Comparison of ENCODE assay signal across 12 cellular contexts in the genomic region with DNA sequence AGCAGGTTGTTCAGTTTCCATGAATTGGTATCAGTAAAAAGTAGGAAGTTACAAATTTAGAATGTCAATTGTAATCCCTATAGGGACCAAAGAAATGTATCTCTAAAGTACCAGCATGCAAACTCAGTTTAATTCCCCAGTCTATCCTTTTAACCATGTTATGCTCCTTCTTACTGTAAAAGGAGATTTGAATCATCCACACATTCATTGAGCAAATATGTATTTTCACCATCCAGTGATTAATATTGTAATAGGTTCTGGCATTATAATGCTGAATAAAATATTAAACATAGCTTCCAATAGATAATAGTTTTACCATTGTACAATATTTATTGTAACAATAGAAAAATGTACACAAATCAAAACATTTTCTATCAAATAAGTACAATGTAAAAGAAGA.
"Had no signal": no experiment of that assay in that cellular context is flagged by ENCODE, and none has a peak within 500 bp of the region (broad histone marks: within the 10 kb centered on the region; RNA-seq: fewer than 3 reads in every experiment).

No MANE protein-coding gene starts in this region.

- H3K4me3 ChIP-seq: ascending aorta, cardiac muscle cell, dorsolateral prefrontal cortex, left ventricle myocardium inferior, tibial artery, vagina had no signal

- H3K27me3 ChIP-seq: ascending aorta, cardiac muscle cell, dorsolateral prefrontal cortex, tibial artery, vagina had no signal

- DNase-seq: activated CD4-positive, CD25-positive, alpha-beta regulatory T cell treated with anti-CD3 and anti-CD28 coated beads, Interleukin-2, amount 50 U/mL, for 72 hours; dorsolateral prefrontal cortex; left ventricle myocardium inferior; natural killer cell; occipital lobe; stimulated activated CD4-positive, alpha-beta T cell treated with anti-CD3 and anti-CD28 coated beads, Interleukin-2, amount 100 ng/mL, for 48 hours; T-cell; T-helper 9 cell; tibial artery had no signal

- H3K9me3 ChIP-seq: vagina had no signal

- H3K36me3 ChIP-seq: ascending aorta, cardiac muscle cell, left ventricle myocardium inferior, tibial artery, vagina had no signal

- H3K4me1 ChIP-seq: ascending aorta, left ventricle myocardium inferior, tibial artery, vagina had no signal
